In the genomic region with DNA sequence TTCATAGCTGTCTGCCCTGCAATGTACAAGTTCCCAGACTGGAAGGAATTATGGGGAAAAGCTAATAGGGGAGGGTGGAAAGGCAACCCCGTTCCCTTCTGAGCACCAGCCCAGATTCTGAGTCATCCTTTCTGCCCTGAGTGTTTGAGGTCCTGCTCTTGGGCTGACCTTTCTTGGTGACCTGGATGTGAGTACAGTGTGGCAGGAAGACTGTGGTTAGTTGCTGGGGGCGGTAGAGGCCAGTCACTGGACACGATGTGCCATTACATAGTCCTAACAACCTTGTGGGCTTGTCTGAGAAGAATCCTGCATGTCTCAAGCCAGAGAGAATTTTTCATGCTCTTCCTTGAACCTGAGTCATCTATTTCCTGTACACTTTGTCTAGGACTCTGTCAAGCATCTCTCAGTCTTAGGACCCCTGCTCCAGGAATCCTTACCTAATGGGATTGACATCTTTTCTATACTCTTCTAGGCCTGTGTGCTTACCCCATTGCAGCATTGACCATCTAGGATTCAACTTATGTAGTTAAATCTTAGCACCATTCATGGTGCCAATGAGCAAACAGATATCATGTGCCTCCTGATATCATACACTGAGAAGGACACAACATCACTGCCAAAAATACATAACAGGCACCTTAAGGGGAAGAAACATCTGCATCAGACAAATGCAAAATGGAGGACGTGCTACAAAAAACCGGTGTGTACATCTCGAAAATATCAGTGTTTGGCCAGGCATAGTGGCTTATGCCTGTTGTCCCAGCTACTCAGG, we compare ENCODE assay signal across 2 cellular contexts.
TF ChIP-seq lines count a peak whose summit lies in the region.

No MANE protein-coding gene starts in this region.

TF ChIP-seq in A549, 52 proteins besides CTCF, POLR2A, EP300 and RAD21 (continued from another document):
- no peak for TF ChIP-seq FOSB (CRISPR knock-in tag; IDR thresholded peaks at IDR 0.05)
- no peak for TF ChIP-seq TFCP2L1 (CRISPR knock-in tag; IDR thresholded peaks at IDR 0.05)
- no peak for TF ChIP-seq MYC (IDR thresholded peaks at IDR 0.05; ENCODE audit: borderline replicate concordance, low read length)
- TF ChIP-seq HDAC2 (IDR thresholded peaks at IDR 0.05) = no peak

TF ChIP-seq in HepG2, 621 proteins besides CTCF, POLR2A, EP300 and RAD21 (continued from another document and continues in another):
- TF ChIP-seq ZBTB25 (CRISPR knock-in tag; IDR thresholded peaks at IDR 0.05) (no peak), ZNF292 (CRISPR knock-in tag; IDR thresholded peaks at IDR 0.05; ENCODE audit: borderline replicate concordance, low read depth) (peak; percentile 40; the same call in 1 of the 2 replicates), MED1 (CRISPR knock-in tag; IDR thresholded peaks at IDR 0.05) (peak; percentile 79), NPAS2 (CRISPR knock-in tag; IDR thresholded peaks at IDR 0.05; ENCODE audit: borderline replicate concordance) (no peak), MEF2D (CRISPR knock-in tag; IDR thresholded peaks at IDR 0.05) (peak; percentile 56; the same call in 1 of the 2 replicates), IRF2 (CRISPR knock-in tag; IDR thresholded peaks at IDR 0.05) (peak; percentile 63; the same call in 1 of the 2 replicates), FOXK2 (IDR thresholded peaks at IDR 0.05) (no peak), MXD4 (CRISPR knock-in tag; IDR thresholded peaks at IDR 0.05) (no peak), IRF9 (CRISPR knock-in tag; IDR thresholded peaks at IDR 0.05; ENCODE audit: borderline replicate concordance) (0 out of 2 replicates have a peak, but pooled peaks have one; percentile 1), FOXA3 (CRISPR knock-in tag; IDR thresholded peaks at IDR 0.05) (peak; percentile 68), ZNF709 (CRISPR knock-in tag; IDR thresholded peaks at IDR 0.05) (no peak), CEBPB (IDR thresholded peaks at IDR 0.05; ENCODE audit: borderline replicate concordance, low read depth, low read length) (no peak), FOXJ3 (CRISPR knock-in tag; IDR thresholded peaks at IDR 0.05; ENCODE audit: borderline replicate concordance) (no peak), FOXC1 (CRISPR knock-in tag; IDR thresholded peaks at IDR 0.05; ENCODE audit: borderline replicate concordance) (no peak), TFAP4 (IDR thresholded peaks at IDR 0.05; ENCODE audit: borderline replicate concordance, low read depth) (peak; percentile 37; the same call in 1 of the 2 replicates), ZNF749 (CRISPR knock-in tag; IDR thresholded peaks at IDR 0.05; ENCODE audit: borderline replicate concordance) (no peak), YY1 (IDR thresholded peaks at IDR 0.05; ENCODE audit: insufficient read depth, insufficient replicate concordance, low read depth, low read length) (no peak), PATZ1 (CRISPR knock-in tag; IDR thresholded peaks at IDR 0.05) (peak; percentile 51), ATF3 (CRISPR knock-in tag; IDR thresholded peaks at IDR 0.05) (peak; percentile 80), ZNF446 (CRISPR knock-in tag; IDR thresholded peaks at IDR 0.05) (no peak), TBL1XR1 (IDR thresholded peaks at IDR 0.05; ENCODE audit: borderline replicate concordance, low read length, partially characterized antibody) (no peak), ZFP91 (CRISPR knock-in tag; IDR thresholded peaks at IDR 0.05; ENCODE audit: borderline replicate concordance) (no peak), STAG1 (CRISPR knock-in tag; IDR thresholded peaks at IDR 0.05) (peak; percentile 51), ZNF567 (CRISPR knock-in tag; IDR thresholded peaks at IDR 0.05; ENCODE audit: borderline replicate concordance) (no peak), MAFK (conservative IDR thresholded peaks at IDR 0.05 in 1 of 2, IDR thresholded peaks at IDR 0.05 in 1 of 2; ENCODE audit: low read length in 2 of 2) (no peak), KLF9 (CRISPR knock-in tag; IDR thresholded peaks at IDR 0.05; ENCODE audit: low read depth) (no peak), ZNF143 (CRISPR knock-in tag; IDR thresholded peaks at IDR 0.05) (peak; percentile 28; the same call in 1 of the 2 replicates), ZNF383 (CRISPR knock-in tag; IDR thresholded peaks at IDR 0.05; ENCODE audit: borderline replicate concordance) (no peak), ZNF737 (CRISPR knock-in tag; IDR thresholded peaks at IDR 0.05; ENCODE audit: borderline replicate concordance) (no peak), EEA1 (CRISPR knock-in tag; IDR thresholded peaks at IDR 0.05; ENCODE audit: borderline replicate concordance) (no peak)
- TF ChIP-seq, protein P1, sequence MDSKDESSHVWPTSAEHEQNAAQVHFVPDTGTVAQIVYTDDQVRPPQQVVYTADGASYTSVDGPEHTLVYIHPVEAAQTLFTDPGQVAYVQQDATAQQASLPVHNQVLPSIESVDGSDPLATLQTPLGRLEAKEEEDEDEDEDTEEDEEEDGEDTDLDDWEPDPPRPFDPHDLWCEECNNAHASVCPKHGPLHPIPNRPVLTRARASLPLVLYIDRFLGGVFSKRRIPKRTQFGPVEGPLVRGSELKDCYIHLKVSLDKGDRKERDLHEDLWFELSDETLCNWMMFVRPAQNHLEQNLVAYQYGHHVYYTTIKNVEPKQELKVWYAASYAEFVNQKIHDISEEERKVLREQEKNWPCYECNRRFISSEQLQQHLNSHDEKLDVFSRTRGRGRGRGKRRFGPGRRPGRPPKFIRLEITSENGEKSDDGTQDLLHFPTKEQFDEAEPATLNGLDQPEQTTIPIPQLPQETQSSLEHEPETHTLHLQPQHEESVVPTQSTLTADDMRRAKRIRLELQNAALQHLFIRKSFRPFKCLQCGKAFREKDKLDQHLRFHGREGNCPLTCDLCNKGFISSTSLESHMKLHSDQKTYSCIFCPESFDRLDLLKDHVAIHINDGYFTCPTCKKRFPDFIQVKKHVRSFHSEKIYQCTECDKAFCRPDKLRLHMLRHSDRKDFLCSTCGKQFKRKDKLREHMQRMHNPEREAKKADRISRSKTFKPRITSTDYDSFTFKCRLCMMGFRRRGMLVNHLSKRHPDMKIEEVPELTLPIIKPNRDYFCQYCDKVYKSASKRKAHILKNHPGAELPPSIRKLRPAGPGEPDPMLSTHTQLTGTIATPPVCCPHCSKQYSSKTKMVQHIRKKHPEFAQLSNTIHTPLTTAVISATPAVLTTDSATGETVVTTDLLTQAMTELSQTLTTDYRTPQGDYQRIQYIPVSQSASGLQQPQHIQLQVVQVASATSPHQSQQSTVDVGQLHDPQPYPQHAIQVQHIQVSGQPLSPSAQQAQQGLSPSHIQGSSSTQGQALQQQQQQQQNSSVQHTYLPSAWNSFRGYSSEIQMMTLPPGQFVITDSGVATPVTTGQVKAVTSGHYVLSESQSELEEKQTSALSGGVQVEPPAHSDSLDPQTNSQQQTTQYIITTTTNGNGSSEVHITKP (CRISPR knock-in tag; IDR thresholded peaks at IDR 0.05; ENCODE audit: low read depth) = peak; percentile 54; the same call in 1 of the 2 replicates
- TF ChIP-seq, protein P2, sequence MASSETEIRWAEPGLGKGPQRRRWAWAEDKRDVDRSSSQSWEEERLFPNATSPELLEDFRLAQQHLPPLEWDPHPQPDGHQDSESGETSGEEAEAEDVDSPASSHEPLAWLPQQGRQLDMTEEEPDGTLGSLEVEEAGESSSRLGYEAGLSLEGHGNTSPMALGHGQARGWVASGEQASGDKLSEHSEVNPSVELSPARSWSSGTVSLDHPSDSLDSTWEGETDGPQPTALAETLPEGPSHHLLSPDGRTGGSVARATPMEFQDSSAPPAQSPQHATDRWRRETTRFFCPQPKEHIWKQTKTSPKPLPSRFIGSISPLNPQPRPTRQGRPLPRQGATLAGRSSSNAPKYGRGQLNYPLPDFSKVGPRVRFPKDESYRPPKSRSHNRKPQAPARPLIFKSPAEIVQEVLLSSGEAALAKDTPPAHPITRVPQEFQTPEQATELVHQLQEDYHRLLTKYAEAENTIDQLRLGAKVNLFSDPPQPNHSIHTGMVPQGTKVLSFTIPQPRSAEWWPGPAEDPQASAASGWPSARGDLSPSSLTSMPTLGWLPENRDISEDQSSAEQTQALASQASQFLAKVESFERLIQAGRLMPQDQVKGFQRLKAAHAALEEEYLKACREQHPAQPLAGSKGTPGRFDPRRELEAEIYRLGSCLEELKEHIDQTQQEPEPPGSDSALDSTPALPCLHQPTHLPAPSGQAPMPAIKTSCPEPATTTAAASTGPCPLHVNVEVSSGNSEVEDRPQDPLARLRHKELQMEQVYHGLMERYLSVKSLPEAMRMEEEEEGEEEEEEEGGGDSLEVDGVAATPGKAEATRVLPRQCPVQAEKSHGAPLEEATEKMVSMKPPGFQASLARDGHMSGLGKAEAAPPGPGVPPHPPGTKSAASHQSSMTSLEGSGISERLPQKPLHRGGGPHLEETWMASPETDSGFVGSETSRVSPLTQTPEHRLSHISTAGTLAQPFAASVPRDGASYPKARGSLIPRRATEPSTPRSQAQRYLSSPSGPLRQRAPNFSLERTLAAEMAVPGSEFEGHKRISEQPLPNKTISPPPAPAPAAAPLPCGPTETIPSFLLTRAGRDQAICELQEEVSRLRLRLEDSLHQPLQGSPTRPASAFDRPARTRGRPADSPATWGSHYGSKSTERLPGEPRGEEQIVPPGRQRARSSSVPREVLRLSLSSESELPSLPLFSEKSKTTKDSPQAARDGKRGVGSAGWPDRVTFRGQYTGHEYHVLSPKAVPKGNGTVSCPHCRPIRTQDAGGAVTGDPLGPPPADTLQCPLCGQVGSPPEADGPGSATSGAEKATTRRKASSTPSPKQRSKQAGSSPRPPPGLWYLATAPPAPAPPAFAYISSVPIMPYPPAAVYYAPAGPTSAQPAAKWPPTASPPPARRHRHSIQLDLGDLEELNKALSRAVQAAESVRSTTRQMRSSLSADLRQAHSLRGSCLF (CRISPR knock-in tag; IDR thresholded peaks at IDR 0.05; ENCODE audit: borderline replicate concordance) = no peak
- TF ChIP-seq, protein P3, sequence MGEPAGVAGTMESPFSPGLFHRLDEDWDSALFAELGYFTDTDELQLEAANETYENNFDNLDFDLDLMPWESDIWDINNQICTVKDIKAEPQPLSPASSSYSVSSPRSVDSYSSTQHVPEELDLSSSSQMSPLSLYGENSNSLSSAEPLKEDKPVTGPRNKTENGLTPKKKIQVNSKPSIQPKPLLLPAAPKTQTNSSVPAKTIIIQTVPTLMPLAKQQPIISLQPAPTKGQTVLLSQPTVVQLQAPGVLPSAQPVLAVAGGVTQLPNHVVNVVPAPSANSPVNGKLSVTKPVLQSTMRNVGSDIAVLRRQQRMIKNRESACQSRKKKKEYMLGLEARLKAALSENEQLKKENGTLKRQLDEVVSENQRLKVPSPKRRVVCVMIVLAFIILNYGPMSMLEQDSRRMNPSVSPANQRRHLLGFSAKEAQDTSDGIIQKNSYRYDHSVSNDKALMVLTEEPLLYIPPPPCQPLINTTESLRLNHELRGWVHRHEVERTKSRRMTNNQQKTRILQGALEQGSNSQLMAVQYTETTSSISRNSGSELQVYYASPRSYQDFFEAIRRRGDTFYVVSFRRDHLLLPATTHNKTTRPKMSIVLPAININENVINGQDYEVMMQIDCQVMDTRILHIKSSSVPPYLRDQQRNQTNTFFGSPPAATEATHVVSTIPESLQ (CRISPR knock-in tag; conservative IDR thresholded peaks at IDR 0.05) = no peak
